ENCODE assay signal across 27 cellular contexts in the genomic region with DNA sequence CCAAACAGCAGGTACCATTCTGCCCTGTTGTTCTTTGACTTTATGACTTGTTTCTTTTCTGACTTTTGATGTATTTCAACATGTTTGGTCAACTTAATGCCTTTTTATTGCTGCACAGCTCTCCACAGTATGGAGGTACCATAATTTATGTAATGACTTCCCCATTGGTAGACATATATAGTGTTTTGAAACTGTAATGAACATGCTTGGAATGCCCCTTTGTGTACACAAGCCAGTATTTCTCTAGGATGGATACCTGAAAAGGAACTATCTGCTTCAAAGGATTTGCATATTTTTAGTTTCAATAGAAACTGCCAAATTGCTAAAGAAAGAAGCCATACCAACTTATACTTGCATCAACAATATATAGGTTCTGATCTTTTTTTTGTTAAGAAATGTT.
"Had no signal": no experiment of that assay in that cellular context is flagged by ENCODE, and none has a peak within 500 bp of the region (broad histone marks: within the 10 kb centered on the region; RNA-seq: fewer than 3 reads in every experiment).

No MANE protein-coding gene starts in this region.

- H3K36me3 ChIP-seq: brain microvascular endothelial cell had no signal

- H3K9me3 Mint-ChIP-seq: activated CD4-positive, alpha-beta memory T cell treated with anti-CD3 and anti-CD28 coated beads, Interleukin-2, amount 10 ng/mL, durations not matched to agents 7 days and 5 days; activated CD4-positive, alpha-beta T cell treated with anti-CD3 and anti-CD28 coated beads, Interleukin-2, amount 10 ng/mL, durations not matched to agents 7 days and 5 days; activated naive CD4-positive, alpha-beta T cell treated with anti-CD3 and anti-CD28 coated beads, Interleukin-2, amount 10 ng/mL, durations not matched to agents 7 days and 5 days; activated naive CD4-positive, alpha-beta T cell treated with anti-CD3 and anti-CD28 coated beads, Interleukin-2, amount 50 U/mL, for 72 hours; activated naive CD8-positive, alpha-beta T cell treated with anti-CD3 and anti-CD28 coated beads, Interleukin-2, amount 10 ng/mL, durations not matched to agents 7 days and 5 days; activated T-cell treated with anti-CD3 and anti-CD28 coated beads, Interleukin-2, amount 50 U/mL, for 24 hours; activated T-cell treated with anti-CD3 and anti-CD28 coated beads, Interleukin-2, amount 50 U/mL, for 72 hours; central memory CD8-positive, alpha-beta T cell; endodermal cell had no signal

- ATAC-seq: activated naive CD4-positive, alpha-beta T cell treated with anti-CD3 and anti-CD28 coated beads, Interleukin-2, amount 50 U/mL, for 72 hours; activated T-cell treated with anti-CD3 and anti-CD28 coated beads, Interleukin-2, amount 50 U/mL, for 72 hours; esophagus mucosa; WTC11 had no signal

- H3K4me3 ChIP-seq: coronary artery, dorsolateral prefrontal cortex had no signal

- H3K36me3 Mint-ChIP-seq: activated naive CD4-positive, alpha-beta T cell treated with anti-CD3 and anti-CD28 coated beads, Interleukin-2, amount 10 ng/mL, durations not matched to agents 7 days and 5 days; activated naive CD4-positive, alpha-beta T cell treated with anti-CD3 and anti-CD28 coated beads, Interleukin-2, amount 50 U/mL, for 72 hours; activated naive CD8-positive, alpha-beta T cell treated with anti-CD3 and anti-CD28 coated beads, Interleukin-2, amount 10 ng/mL, durations not matched to agents 7 days and 5 days; WTC11 had no signal

- H3K27me3 ChIP-seq: brain microvascular endothelial cell had no signal

- DNase-seq: activated CD4-positive, alpha-beta memory T cell treated with anti-CD3 and anti-CD28 coated beads, Interleukin-2, amount 10 ng/mL, durations not matched to agents 7 days and 5 days; activated CD4-positive, alpha-beta T cell treated with anti-CD3 and anti-CD28 coated beads for 1 hour; activated CD4-positive, alpha-beta T cell treated with anti-CD3 and anti-CD28 coated beads for 4 hours; activated CD4-positive, alpha-beta T cell treated with anti-CD3 and anti-CD28 coated beads, Interleukin-2, amount 10 ng/mL, durations not matched to agents 7 days and 5 days; activated CD4-positive, alpha-beta T cell treated with anti-CD3 and anti-CD28 coated beads, Interleukin-2, amount 50 U/mL, for 4 hours; activated CD8-positive, alpha-beta memory T cell treated with anti-CD3 and anti-CD28 coated beads, Interleukin-2, amount 50 U/mL, for 48 hours; activated gamma-delta T cell; activated naive CD4-positive, alpha-beta T cell; activated naive CD4-positive, alpha-beta T cell treated with anti-CD3 and anti-CD28 coated beads, Interleukin-2, amount 10 ng/mL, durations not matched to agents 7 days and 5 days; activated naive CD8-positive, alpha-beta T cell treated with anti-CD3 and anti-CD28 coated beads, Interleukin-2, amount 10 ng/mL, durations not matched to agents 7 days and 5 days; activated T-cell treated with anti-CD3 and anti-CD28 coated beads for 4 hours; activated T-cell treated with anti-CD3 and anti-CD28 coated beads, Interleukin-2, amount 50 U/mL, for 24 hours; activated T-cell treated with anti-CD3 and anti-CD28 coated beads, Interleukin-2, amount 50 U/mL, for 72 hours; brain microvascular endothelial cell; dorsolateral prefrontal cortex; effector memory CD4-positive, alpha-beta T cell; endodermal cell; foreskin fibroblast; head of caudate nucleus; T-helper 2 cell had no signal

- H3K27ac ChIP-seq: brain microvascular endothelial cell, coronary artery, dorsolateral prefrontal cortex, VCaP had no signal

- H3K4me1 Mint-ChIP-seq: activated CD4-positive, alpha-beta memory T cell treated with anti-CD3 and anti-CD28 coated beads, Interleukin-2, amount 10 ng/mL, durations not matched to agents 7 days and 5 days; activated CD4-positive, alpha-beta T cell treated with anti-CD3 and anti-CD28 coated beads, Interleukin-2, amount 10 ng/mL, durations not matched to agents 7 days and 5 days; activated naive CD4-positive, alpha-beta T cell treated with anti-CD3 and anti-CD28 coated beads, Interleukin-2, amount 10 ng/mL, durations not matched to agents 7 days and 5 days; activated naive CD8-positive, alpha-beta T cell treated with anti-CD3 and anti-CD28 coated beads, Interleukin-2, amount 10 ng/mL, durations not matched to agents 7 days and 5 days; central memory CD8-positive, alpha-beta T cell; endodermal cell had no signal

- H3K27ac Mint-ChIP-seq: activated CD4-positive, alpha-beta memory T cell treated with anti-CD3 and anti-CD28 coated beads, Interleukin-2, amount 10 ng/mL, durations not matched to agents 7 days and 5 days; activated CD4-positive, alpha-beta T cell treated with anti-CD3 and anti-CD28 coated beads, Interleukin-2, amount 10 ng/mL, durations not matched to agents 7 days and 5 days; activated naive CD4-positive, alpha-beta T cell treated with anti-CD3 and anti-CD28 coated beads, Interleukin-2, amount 10 ng/mL, durations not matched to agents 7 days and 5 days; activated naive CD4-positive, alpha-beta T cell treated with anti-CD3 and anti-CD28 coated beads, Interleukin-2, amount 50 U/mL, for 72 hours; activated naive CD8-positive, alpha-beta T cell treated with anti-CD3 and anti-CD28 coated beads, Interleukin-2, amount 10 ng/mL, durations not matched to agents 7 days and 5 days; activated T-cell treated with anti-CD3 and anti-CD28 coated beads, Interleukin-2, amount 50 U/mL, for 24 hours; activated T-cell treated with anti-CD3 and anti-CD28 coated beads, Interleukin-2, amount 50 U/mL, for 72 hours; dendritic cell treated with granulocyte-macrophage colony-stimulating factor and Interleukin-4, amounts not matched to agents 40 ng/mL and 50 ng/mL, for 4 days; endodermal cell; WTC11 had no signal

- H3K4me3 Mint-ChIP-seq: activated CD4-positive, alpha-beta memory T cell treated with anti-CD3 and anti-CD28 coated beads, Interleukin-2, amount 10 ng/mL, durations not matched to agents 7 days and 5 days; activated CD4-positive, alpha-beta T cell treated with anti-CD3 and anti-CD28 coated beads, Interleukin-2, amount 10 ng/mL, durations not matched to agents 7 days and 5 days; activated naive CD4-positive, alpha-beta T cell treated with anti-CD3 and anti-CD28 coated beads, Interleukin-2, amount 10 ng/mL, durations not matched to agents 7 days and 5 days; activated naive CD8-positive, alpha-beta T cell treated with anti-CD3 and anti-CD28 coated beads, Interleukin-2, amount 10 ng/mL, durations not matched to agents 7 days and 5 days; activated T-cell treated with anti-CD3 and anti-CD28 coated beads, Interleukin-2, amount 50 U/mL, for 24 hours; activated T-cell treated with anti-CD3 and anti-CD28 coated beads, Interleukin-2, amount 50 U/mL, for 72 hours; central memory CD8-positive, alpha-beta T cell; dendritic cell treated with granulocyte-macrophage colony-stimulating factor and Interleukin-4, amounts not matched to agents 40 ng/mL and 50 ng/mL, for 4 days; endodermal cell; WTC11 had no signal
